In the genomic region with DNA sequence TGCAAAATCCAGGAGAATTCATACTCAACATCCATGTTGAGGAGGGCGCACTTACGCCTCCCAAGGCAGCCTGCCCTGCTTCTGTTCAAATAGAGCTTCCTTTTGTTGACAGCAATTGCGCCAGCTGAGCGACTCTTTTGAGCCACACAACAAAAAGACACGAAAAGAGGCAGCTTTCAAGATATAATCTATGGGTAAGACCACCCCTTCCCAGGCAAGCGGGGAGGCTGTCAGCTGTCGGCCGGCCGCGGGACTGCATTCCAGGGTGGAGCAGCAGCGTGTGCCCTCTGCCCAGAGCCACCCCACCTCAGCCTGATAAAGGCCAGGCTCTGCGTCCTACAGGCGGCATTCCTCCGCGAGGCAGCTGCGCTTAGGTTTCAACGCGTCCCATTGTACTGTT, we compare ENCODE assay signal across 12 cellular contexts. TPM values are rescaled to one million over a fixed set of nuclear protein-coding genes. Genes with fewer than 3 reads are reported as not detected.
DNase-seq lines count a peak whose midpoint lies in the region; ATAC-seq and TF ChIP-seq lines count a peak whose summit lies in the region.
"Had no signal": no experiment of that assay in that cellular context is flagged by ENCODE, and none has a peak within 500 bp of the region (broad histone marks: within the 10 kb centered on the region; RNA-seq: fewer than 3 reads in every experiment).

No MANE protein-coding gene starts in this region.

- no peaks in the 10 kb centered on the region for H4K20me1 ChIP-seq in OCI-LY7 (ENCODE audit: insufficient read depth, low read length)

- TF ChIP-seq CTCF in retinal pigment epithelial cell (conservative IDR thresholded peaks at IDR 0.05; ENCODE audit: low read depth, low read length) (peak; percentile 9), OCI-LY7 (conservative IDR thresholded peaks at IDR 0.05; ENCODE audit: low read length) (no peak)

- H3K4me1 ChIP-seq in SJSA1 (replicated peaks) (peaks cover 8% of the 10 kb centered on the region; the same call in 1 of the 2 replicates), iPS-15b (ENCODE audit: control insufficient read depth, insufficient read depth, low read length) (peaks cover 7% of the 10 kb centered on the region), OCI-LY7 (ENCODE audit: insufficient read depth, low read length, poor library complexity, severe bottlenecking) (no peaks in the 10 kb centered on the region)

- H3K9me3 ChIP-seq in SJSA1 (replicated peaks) (peaks cover 2% of the 10 kb centered on the region), iPS-15b (ENCODE audit: control insufficient read depth, insufficient read depth, low read length) (no peaks in the 10 kb centered on the region), OCI-LY7 (ENCODE audit: low read length) (no peaks in the 10 kb centered on the region)

- ATAC-seq in activated T-cell treated with anti-CD3 and anti-CD28 coated beads, Interleukin-2, amount 50 U/mL, for 4 hours: no peak

- H3K27me3 ChIP-seq in SJSA1 (replicated peaks) (no peaks in the 10 kb centered on the region), iPS-15b (ENCODE audit: control insufficient read depth, insufficient read depth, low read length) (no peaks in the 10 kb centered on the region)

- no peak overlapping the region for H3K4me3 Mint-ChIP-seq in activated T-cell treated with anti-CD3 and anti-CD28 coated beads, Interleukin-2, amount 50 U/mL, for 4 hours

- H3K27me3 Mint-ChIP-seq in activated T-cell treated with anti-CD3 and anti-CD28 coated beads, Interleukin-2, amount 50 U/mL, for 4 hours (ENCODE audit: low read depth): peaks cover 65% of the 10 kb centered on the region

- BruUV-seq in OCI-LY7 (replicated peaks; lab: Mats Ljungman, UMichigan): no TSS peak

- peaks cover 6% of the 10 kb centered on the region for H3K4me1 Mint-ChIP-seq in activated T-cell treated with anti-CD3 and anti-CD28 coated beads, Interleukin-2, amount 50 U/mL, for 4 hours (ENCODE audit: low read depth)

- H3K4me3 ChIP-seq in SJSA1 (no peak overlapping the region), iPS-15b (ENCODE audit: low read depth, low read length) (peak overlapping the region; percentile 37), retinal pigment epithelial cell (ENCODE audit: low read length) (peak overlapping the region; percentile 20), OCI-LY7 (ENCODE audit: low read depth, low read length, poor library complexity, severe bottlenecking) (no peak overlapping the region)
- H3K4me3 ChIP-seq: SK-N-MC had no signal

- H3K9me3 Mint-ChIP-seq in activated T-cell treated with anti-CD3 and anti-CD28 coated beads, Interleukin-2, amount 50 U/mL, for 4 hours: peaks cover 16% of the 10 kb centered on the region

- H3K36me3 ChIP-seq in SJSA1 (no peaks in the 10 kb centered on the region), iPS-15b (ENCODE audit: control insufficient read depth, insufficient read depth, low read length) (no peaks in the 10 kb centered on the region), OCI-LY7 (ENCODE audit: insufficient read depth, low read length) (no peaks in the 10 kb centered on the region)

- peak; percentile 48 for DNase-seq in NCI-H1092 treated with DMSO at 0.1 percent for 48 hours (lab: John Stamatoyannopoulos, UW)
- DNase-seq in SJSA1 (ENCODE audit: low read depth in 1 of 2, low spot score in 2 of 2): peak; percentile 11 to 46
- no peak for DNase-seq in retinal pigment epithelial cell (ENCODE audit: low read depth)
- no peak for DNase-seq in activated T-cell treated with anti-CD3 and anti-CD28 coated beads, Interleukin-2, amount 50 U/mL, for 4 hours
- no peak for DNase-seq in UCSD-AML1 (lab: John Stamatoyannopoulos, UW; ENCODE audit: unreplicated experiment)
- DNase-seq in OCI-LY7 (ENCODE audit: low spot score): no peak
- no peak for DNase-seq in stimulated activated CD4-positive, alpha-beta T cell treated with anti-CD3 and anti-CD28 coated beads, Interleukin-4, amount 100 ng/mL, for 24 hours
- DNase-seq: activated T-cell treated with anti-CD3 and anti-CD28 coated beads, Interleukin-2, amount 50 U/mL, for 1 hour had no signal

- H3K36me3 Mint-ChIP-seq in activated T-cell treated with anti-CD3 and anti-CD28 coated beads, Interleukin-2, amount 50 U/mL, for 4 hours (ENCODE audit: insufficient read depth): no peaks in the 10 kb centered on the region

- POLR2A ChIA-PET in OCI-LY7 (lab: Charles Lee): interaction anchor here (0.6 kb wide), 1 partner anchor 619 kb away, joined by 3 read pairs; no protein-coding TSS in a partner anchor

- intact Hi-C loops in OCI-LY7 (cut with micrococcal nuclease; ENCODE audit: unreplicated experiment): loop anchor here (10.0 kb wide), 1 partner anchor 304 kb away; no protein-coding TSS in a partner anchor

- no peak overlapping the region for H3K4me2 ChIP-seq in OCI-LY7 (ENCODE audit: low read length)

- no peak overlapping the region for H2AFZ ChIP-seq in OCI-LY7 (ENCODE audit: low read length)

- no peak overlapping the region for H3K9ac ChIP-seq in iPS-15b (ENCODE audit: low read depth, low read length)

- H3K9me2 ChIP-seq in OCI-LY7 (ENCODE audit: insufficient read depth, low read length): no peaks in the 10 kb centered on the region

- H3K27ac ChIP-seq in SJSA1 (no peak overlapping the region), OCI-LY7 (ENCODE audit: low read depth, low read length, poor library complexity, severe bottlenecking) (no peak overlapping the region)
- H3K27ac ChIP-seq: SK-N-MC had no signal

- CTCF ChIA-PET in OCI-LY7 (lab: Charles Lee; ENCODE audit: unreplicated experiment): no interaction called here

- H3K79me2 ChIP-seq in OCI-LY7 (ENCODE audit: insufficient read depth, low read depth, low read length): no peaks in the 10 kb centered on the region

RNA-seq across cellular contexts. Expression of gene STAB2, which starts 15.8 kb away (rescaled TPM):
- not detected in 2 replicates for total RNA-seq in SJSA1 (2014; rRNA removed; shearing (Covaris generic))
- total RNA-seq in activated T-cell treated with anti-CD3 and anti-CD28 coated beads, Interleukin-2, amount 50 U/mL, for 4 hours: not detected
- not detected in 2 replicates for total RNA-seq in OCI-LY7 (2014; rRNA removed; shearing (Covaris generic))
- total RNA-seq in OCI-LY7 (2022): not detected in 2 replicates
- total RNA-seq: epithelial cell of proximal tubule, pulmonary artery endothelial cell had no signal

Comparison
In these comparisons a context has a peak if more than half of its experiments do, and no peak if none do; other contexts are left out.
1. DNase-seq: peak in NCI-H1092 treated with DMSO at 0.1 percent for 48 hours (single experiment) and SJSA1 (2 of 2); none in retinal pigment epithelial cell (single experiment), activated T-cell treated with anti-CD3 and anti-CD28 coated beads, Interleukin-2, amount 50 U/mL, for 4 hours (single experiment), UCSD-AML1 (single experiment), OCI-LY7 (single experiment) and stimulated activated CD4-positive, alpha-beta T cell treated with anti-CD3 and anti-CD28 coated beads, Interleukin-4, amount 100 ng/mL, for 24 hours (single experiment).
2. H3K4me3 ChIP-seq: peak in iPS-15b (single experiment) and retinal pigment epithelial cell (single experiment); none in SJSA1 (single experiment) and OCI-LY7 (single experiment).